26 cellular contexts compared by ENCODE assay signal in genomic region chr2:57185568-57185967, GRCh38.
"Had no signal": no experiment of that assay in that cellular context is flagged by ENCODE, and none has a peak within 500 bp of the region (broad histone marks: within the 10 kb centered on the region; RNA-seq: fewer than 3 reads in every experiment).

No MANE protein-coding gene starts in this region.

- H3K4me1 Mint-ChIP-seq: immature natural killer cell; memory B cell; naive thymus-derived CD4-positive, alpha-beta T cell; stimulated activated memory B cell treated with anti-CD40 and anti-IgM and Interleukin-4, amounts not matched to agents 10 μg/mL and 1 μg/mL and 100 μg/mL, for 72 hours; stimulated activated naive CD8-positive, alpha-beta T cell treated with anti-CD3 and anti-CD28 coated beads, Interleukin-15, amount 100 ng/mL, for 72 hours had no signal

- H3K36me3 ChIP-seq: left ventricle myocardium inferior, ovary, right atrium auricular region, right lobe of liver, tibial nerve, vagina had no signal

- H3K4me3 Mint-ChIP-seq: immature natural killer cell; memory B cell; naive thymus-derived CD4-positive, alpha-beta T cell; natural killer cell treated with Interleukin-12 subunit alpha and Interleukin-12 subunit beta and Interleukin-15 and Interleukin-18, amount 100 ng/mL, for 72 hours; stimulated activated memory B cell treated with anti-CD40 and anti-IgM and Interleukin-4, amounts not matched to agents 10 μg/mL and 1 μg/mL and 100 μg/mL, for 72 hours; stimulated activated naive CD8-positive, alpha-beta T cell treated with anti-CD3 and anti-CD28 coated beads, Interleukin-15, amount 100 ng/mL, for 72 hours; type B pancreatic cell had no signal

- H3K4me1 ChIP-seq: right atrium auricular region, right lobe of liver, tibial nerve, vagina had no signal

- H3K36me3 Mint-ChIP-seq: immature natural killer cell; memory B cell; naive thymus-derived CD4-positive, alpha-beta T cell; stimulated activated memory B cell treated with anti-CD40 and anti-IgM and Interleukin-4, amounts not matched to agents 10 μg/mL and 1 μg/mL and 100 μg/mL, for 72 hours; type B pancreatic cell had no signal

- H3K27me3 Mint-ChIP-seq: memory B cell; naive thymus-derived CD4-positive, alpha-beta T cell; natural killer cell treated with Interleukin-12 subunit alpha and Interleukin-12 subunit beta and Interleukin-15 and Interleukin-18, amount 100 ng/mL, for 72 hours; progenitor cell of endocrine pancreas; stimulated activated memory B cell treated with anti-CD40 and anti-IgM and Interleukin-4, amounts not matched to agents 10 μg/mL and 1 μg/mL and 100 μg/mL, for 72 hours; stimulated activated naive CD8-positive, alpha-beta T cell treated with anti-CD3 and anti-CD28 coated beads, Interleukin-15, amount 100 ng/mL, for 72 hours; type B pancreatic cell had no signal

- H3K27ac Mint-ChIP-seq: immature natural killer cell; memory B cell; naive thymus-derived CD4-positive, alpha-beta T cell; natural killer cell treated with Interleukin-12 subunit alpha and Interleukin-12 subunit beta and Interleukin-15 and Interleukin-18, amount 100 ng/mL, for 72 hours; progenitor cell of endocrine pancreas; stimulated activated memory B cell treated with anti-CD40 and anti-IgM and Interleukin-4, amounts not matched to agents 10 μg/mL and 1 μg/mL and 100 μg/mL, for 72 hours; stimulated activated naive CD8-positive, alpha-beta T cell treated with anti-CD3 and anti-CD28 coated beads, Interleukin-15, amount 100 ng/mL, for 72 hours; type B pancreatic cell had no signal

- H3K9me3 Mint-ChIP-seq: stimulated activated memory B cell treated with anti-CD40 and anti-IgM and Interleukin-4, amounts not matched to agents 10 μg/mL and 1 μg/mL and 100 μg/mL, for 72 hours; type B pancreatic cell had no signal

- DNase-seq: hypothalamus; immature natural killer cell; kidney; left ventricle myocardium inferior; midbrain; mucosa of descending colon; naive thymus-derived CD4-positive, alpha-beta T cell; ovary; right lobe of liver; stimulated activated CD4-positive, alpha-beta T cell treated with anti-CD3 and anti-CD28 coated beads, Interleukin-1b, Interleukin-23, amount 100 ng/mL, for 48 hours; stimulated activated CD4-positive, alpha-beta T cell treated with anti-CD3 and anti-CD28 coated beads, Interleukin-2, amount 100 ng/mL, for 48 hours; stimulated activated CD4-positive, alpha-beta T cell treated with anti-CD3 and anti-CD28 coated beads, Interleukin-4, amount 100 ng/mL, for 4 hours; stimulated activated CD8-positive, alpha-beta memory T cell treated with anti-CD3 and anti-CD28 coated beads, Interleukin-4, amount 100 ng/mL, for 48 hours; stimulated activated naive CD4-positive, alpha-beta T cell treated with Interleukin-2 at 50 U/mL for 16 hours; stimulated activated naive CD8-positive, alpha-beta T cell treated with anti-CD3 and anti-CD28 coated beads, Interleukin-15, amount 100 ng/mL, for 72 hours; substantia nigra had no signal

- H3K4me3 ChIP-seq: left ventricle myocardium inferior, lung, mucosa of descending colon, ovary, right atrium auricular region, right lobe of liver, smooth muscle cell, tibial nerve, vagina had no signal

- H3K27ac ChIP-seq: left ventricle myocardium inferior, ovary, right atrium auricular region, right lobe of liver, tibial nerve, vagina had no signal

- H3K4me2 ChIP-seq: smooth muscle cell had no signal

- H3K27me3 ChIP-seq: ovary, right atrium auricular region, right lobe of liver, tibial nerve, vagina had no signal

- H3K9me3 ChIP-seq: left ventricle myocardium inferior, mucosa of descending colon, ovary, right atrium auricular region, right lobe of liver, tibial nerve, vagina had no signal
